In the genomic region with DNA sequence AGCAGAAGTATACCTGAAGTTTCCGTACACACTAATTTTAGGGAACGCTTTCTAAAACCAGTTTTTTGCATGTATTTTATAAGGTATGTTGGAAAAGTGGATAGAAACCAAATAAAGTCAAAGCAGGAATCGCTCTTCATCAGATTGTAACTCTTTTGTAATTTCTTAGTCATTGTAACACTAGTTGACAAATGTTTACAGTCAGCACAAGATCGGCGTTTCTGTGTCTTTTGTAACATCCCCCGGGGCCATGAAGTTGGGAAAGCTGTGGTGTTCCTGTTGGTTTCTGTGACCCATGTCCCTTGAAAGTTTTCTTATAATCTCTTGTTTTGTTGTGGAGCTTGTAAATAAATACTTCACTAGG, we compare ENCODE assay signal across 1 cellular context.
TF ChIP-seq lines count a peak whose summit lies in the region.

No MANE protein-coding gene starts in this region.

TF ChIP-seq in K562, 482 proteins besides CTCF, POLR2A, EP300 and RAD21 (continued from another document and continues in another):
- TF ChIP-seq, protein P1, sequence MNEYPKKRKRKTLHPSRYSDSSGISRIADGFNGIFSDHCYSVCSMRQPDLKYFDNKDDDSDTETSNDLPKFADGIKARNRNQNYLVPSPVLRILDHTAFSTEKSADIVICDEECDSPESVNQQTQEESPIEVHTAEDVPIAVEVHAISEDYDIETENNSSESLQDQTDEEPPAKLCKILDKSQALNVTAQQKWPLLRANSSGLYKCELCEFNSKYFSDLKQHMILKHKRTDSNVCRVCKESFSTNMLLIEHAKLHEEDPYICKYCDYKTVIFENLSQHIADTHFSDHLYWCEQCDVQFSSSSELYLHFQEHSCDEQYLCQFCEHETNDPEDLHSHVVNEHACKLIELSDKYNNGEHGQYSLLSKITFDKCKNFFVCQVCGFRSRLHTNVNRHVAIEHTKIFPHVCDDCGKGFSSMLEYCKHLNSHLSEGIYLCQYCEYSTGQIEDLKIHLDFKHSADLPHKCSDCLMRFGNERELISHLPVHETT (CRISPR knock-in tag; conservative IDR thresholded peaks at IDR 0.05 in 1 of 2, IDR thresholded peaks at IDR 0.05 in 1 of 2): no peak
- TF ChIP-seq ZNF140 (CRISPR knock-in tag; IDR thresholded peaks at IDR 0.05) (no peak), GABPB1 (CRISPR knock-in tag; IDR thresholded peaks at IDR 0.05) (no peak), NFRKB (IDR thresholded peaks at IDR 0.05; ENCODE audit: low read depth) (peak; percentile 21; the same call in 1 of the 2 replicates), MAFG (tag; conservative IDR thresholded peaks at IDR 0.05) (0 out of 2 replicates have a peak, but pooled peaks have one; percentile 7), U2AF2 (optimal IDR thresholded peaks at IDR 0.05; ENCODE audit: low read depth, low read length) (no peak), GABPA (tag; conservative IDR thresholded peaks at IDR 0.05; ENCODE audit: low read depth) (0 out of 2 replicates have a peak, but pooled peaks have one; percentile 5), ZEB2 (IDR thresholded peaks at IDR 0.05) (no peak), ZNF324 (CRISPR knock-in tag; IDR thresholded peaks at IDR 0.05) (no peak), ZNF76 (CRISPR knock-in tag; IDR thresholded peaks at IDR 0.05; ENCODE audit: borderline replicate concordance) (no peak), PTRF (tag; IDR thresholded peaks at IDR 0.05) (no peak), TGIF2 (CRISPR knock-in tag; IDR thresholded peaks at IDR 0.05) (0 out of 2 replicates have a peak, but pooled peaks have one; percentile 9), ZNF589 (CRISPR knock-in tag; IDR thresholded peaks at IDR 0.05; ENCODE audit: low read depth) (0 out of 2 replicates have a peak, but pooled peaks have one; percentile 34), ZBTB8A (IDR thresholded peaks at IDR 0.05; ENCODE audit: partially characterized antibody) (no peak), ZNF354B (CRISPR knock-in tag; IDR thresholded peaks at IDR 0.05) (no peak), C11orf30 (IDR thresholded peaks at IDR 0.05; ENCODE audit: low read depth) (peak; percentile 35; the same call in 1 of the 2 replicates), MCM2 (IDR thresholded peaks at IDR 0.05; ENCODE audit: low read depth) (no peak), TAF7 (tag; IDR thresholded peaks at IDR 0.05) (peak; percentile 57; the same call in 1 of the 2 replicates), NFIC (IDR thresholded peaks at IDR 0.05) (no peak), MTF1 (CRISPR knock-in tag; IDR thresholded peaks at IDR 0.05; ENCODE audit: borderline replicate concordance) (no peak), HNRNPK (IDR thresholded peaks at IDR 0.05; ENCODE audit: low read depth, low read length, poor library complexity, severe bottlenecking) (no peak), SMC3 (conservative IDR thresholded peaks at IDR 0.05; ENCODE audit: insufficient read depth, low read depth, low read length) (no peak), STAT5A (IDR thresholded peaks at IDR 0.05; ENCODE audit: borderline replicate concordance, low read length) (no peak), GATAD2B (IDR thresholded peaks at IDR 0.05; ENCODE audit: borderline replicate concordance) (0 out of 2 replicates have a peak, but pooled peaks have one; percentile 10), DPF2 (IDR thresholded peaks at IDR 0.05) (no peak; the same call in 1 of the 2 replicates), YY1 (IDR thresholded peaks at IDR 0.05; ENCODE audit: borderline replicate concordance in 1 of 3, control insufficient read depth in 1 of 3, extremely low read depth in 1 of 3, insufficient read depth in 3 of 3, insufficient read length in 1 of 3, insufficient replicate concordance in 2 of 3, low read depth in 1 of 3, low read length in 2 of 3) (peak in 2 of 3 experiments; percentile 4 to 25), ZNF408 (CRISPR knock-in tag; IDR thresholded peaks at IDR 0.05; ENCODE audit: low read depth) (no peak), CEBPB (tag; IDR thresholded peaks at IDR 0.05) (peak; percentile 61; the same call in 1 of the 2 replicates), RBBP5 (IDR thresholded peaks at IDR 0.05; ENCODE audit: borderline replicate concordance, insufficient read depth, low read length, poor library complexity, severe bottlenecking) (no peak), CHD4 (IDR thresholded peaks at IDR 0.05; ENCODE audit: insufficient read depth, insufficient replicate concordance, low read depth, low read length, poor library complexity, severe bottlenecking) (no peak), MXI1 (IDR thresholded peaks at IDR 0.05; ENCODE audit: low read depth, low read length) (no peak), ZC3H11A (IDR thresholded peaks at IDR 0.05; ENCODE audit: low read depth, low read length) (no peak), ZKSCAN8 (CRISPR knock-in tag; IDR thresholded peaks at IDR 0.05) (no peak), MAFF (IDR thresholded peaks at IDR 0.05; ENCODE audit: low read length) (peak; percentile 24; the same call in 1 of the 2 replicates), KAT8 (IDR thresholded peaks at IDR 0.05; ENCODE audit: low read depth) (no peak)
- TF ChIP-seq, protein P2, sequence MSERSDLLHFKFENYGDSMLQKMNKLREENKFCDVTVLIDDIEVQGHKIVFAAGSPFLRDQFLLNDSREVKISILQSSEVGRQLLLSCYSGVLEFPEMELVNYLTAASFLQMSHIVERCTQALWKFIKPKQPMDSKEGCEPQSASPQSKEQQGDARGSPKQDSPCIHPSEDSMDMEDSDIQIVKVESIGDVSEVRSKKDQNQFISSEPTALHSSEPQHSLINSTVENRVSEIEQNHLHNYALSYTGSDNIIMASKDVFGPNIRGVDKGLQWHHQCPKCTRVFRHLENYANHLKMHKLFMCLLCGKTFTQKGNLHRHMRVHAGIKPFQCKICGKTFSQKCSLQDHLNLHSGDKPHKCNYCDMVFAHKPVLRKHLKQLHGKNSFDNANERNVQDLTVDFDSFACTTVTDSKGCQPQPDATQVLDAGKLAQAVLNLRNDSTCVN (CRISPR knock-in tag; IDR thresholded peaks at IDR 0.05): no peak
- TF ChIP-seq, protein P3, sequence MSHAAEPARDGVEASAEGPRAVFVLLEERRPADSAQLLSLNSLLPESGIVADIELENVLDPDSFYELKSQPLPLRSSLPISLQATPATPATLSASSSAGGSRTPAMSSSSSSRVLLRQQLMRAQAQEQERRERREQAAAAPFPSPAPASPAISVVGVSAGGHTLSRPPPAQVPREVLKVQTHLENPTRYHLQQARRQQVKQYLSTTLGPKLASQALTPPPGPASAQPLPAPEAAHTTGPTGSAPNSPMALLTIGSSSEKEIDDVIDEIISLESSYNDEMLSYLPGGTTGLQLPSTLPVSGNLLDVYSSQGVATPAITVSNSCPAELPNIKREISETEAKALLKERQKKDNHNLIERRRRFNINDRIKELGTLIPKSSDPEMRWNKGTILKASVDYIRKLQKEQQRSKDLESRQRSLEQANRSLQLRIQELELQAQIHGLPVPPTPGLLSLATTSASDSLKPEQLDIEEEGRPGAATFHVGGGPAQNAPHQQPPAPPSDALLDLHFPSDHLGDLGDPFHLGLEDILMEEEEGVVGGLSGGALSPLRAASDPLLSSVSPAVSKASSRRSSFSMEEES (CRISPR knock-in tag; IDR thresholded peaks at IDR 0.05): no peak
- TF ChIP-seq, protein P4, sequence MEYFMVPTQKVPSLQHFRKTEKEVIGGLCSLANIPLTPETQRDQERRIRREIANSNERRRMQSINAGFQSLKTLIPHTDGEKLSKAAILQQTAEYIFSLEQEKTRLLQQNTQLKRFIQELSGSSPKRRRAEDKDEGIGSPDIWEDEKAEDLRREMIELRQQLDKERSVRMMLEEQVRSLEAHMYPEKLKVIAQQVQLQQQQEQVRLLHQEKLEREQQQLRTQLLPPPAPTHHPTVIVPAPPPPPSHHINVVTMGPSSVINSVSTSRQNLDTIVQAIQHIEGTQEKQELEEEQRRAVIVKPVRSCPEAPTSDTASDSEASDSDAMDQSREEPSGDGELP (CRISPR knock-in tag; IDR thresholded peaks at IDR 0.05; ENCODE audit: borderline replicate concordance): no peak
- TF ChIP-seq, protein P5, sequence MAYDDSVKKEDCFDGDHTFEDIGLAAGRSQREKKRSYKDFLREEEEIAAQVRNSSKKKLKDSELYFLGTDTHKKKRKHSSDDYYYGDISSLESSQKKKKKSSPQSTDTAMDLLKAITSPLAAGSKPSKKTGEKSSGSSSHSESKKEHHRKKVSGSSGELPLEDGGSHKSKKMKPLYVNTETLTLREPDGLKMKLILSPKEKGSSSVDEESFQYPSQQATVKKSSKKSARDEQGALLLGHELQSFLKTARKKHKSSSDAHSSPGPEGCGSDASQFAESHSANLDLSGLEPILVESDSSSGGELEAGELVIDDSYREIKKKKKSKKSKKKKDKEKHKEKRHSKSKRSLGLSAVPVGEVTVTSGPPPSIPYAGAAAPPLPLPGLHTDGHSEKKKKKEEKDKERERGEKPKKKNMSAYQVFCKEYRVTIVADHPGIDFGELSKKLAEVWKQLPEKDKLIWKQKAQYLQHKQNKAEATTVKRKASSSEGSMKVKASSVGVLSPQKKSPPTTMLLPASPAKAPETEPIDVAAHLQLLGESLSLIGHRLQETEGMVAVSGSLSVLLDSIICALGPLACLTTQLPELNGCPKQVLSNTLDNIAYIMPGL (CRISPR knock-in tag; IDR thresholded peaks at IDR 0.05): no peak
- TF ChIP-seq, protein P6, sequence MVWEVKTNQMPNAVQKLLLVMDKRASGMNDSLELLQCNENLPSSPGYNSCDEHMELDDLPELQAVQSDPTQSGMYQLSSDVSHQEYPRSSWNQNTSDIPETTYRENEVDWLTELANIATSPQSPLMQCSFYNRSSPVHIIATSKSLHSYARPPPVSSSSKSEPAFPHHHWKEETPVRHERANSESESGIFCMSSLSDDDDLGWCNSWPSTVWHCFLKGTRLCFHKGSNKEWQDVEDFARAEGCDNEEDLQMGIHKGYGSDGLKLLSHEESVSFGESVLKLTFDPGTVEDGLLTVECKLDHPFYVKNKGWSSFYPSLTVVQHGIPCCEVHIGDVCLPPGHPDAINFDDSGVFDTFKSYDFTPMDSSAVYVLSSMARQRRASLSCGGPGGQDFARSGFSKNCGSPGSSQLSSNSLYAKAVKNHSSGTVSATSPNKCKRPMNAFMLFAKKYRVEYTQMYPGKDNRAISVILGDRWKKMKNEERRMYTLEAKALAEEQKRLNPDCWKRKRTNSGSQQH (CRISPR knock-in tag; IDR thresholded peaks at IDR 0.05): no peak
- TF ChIP-seq, protein P7, sequence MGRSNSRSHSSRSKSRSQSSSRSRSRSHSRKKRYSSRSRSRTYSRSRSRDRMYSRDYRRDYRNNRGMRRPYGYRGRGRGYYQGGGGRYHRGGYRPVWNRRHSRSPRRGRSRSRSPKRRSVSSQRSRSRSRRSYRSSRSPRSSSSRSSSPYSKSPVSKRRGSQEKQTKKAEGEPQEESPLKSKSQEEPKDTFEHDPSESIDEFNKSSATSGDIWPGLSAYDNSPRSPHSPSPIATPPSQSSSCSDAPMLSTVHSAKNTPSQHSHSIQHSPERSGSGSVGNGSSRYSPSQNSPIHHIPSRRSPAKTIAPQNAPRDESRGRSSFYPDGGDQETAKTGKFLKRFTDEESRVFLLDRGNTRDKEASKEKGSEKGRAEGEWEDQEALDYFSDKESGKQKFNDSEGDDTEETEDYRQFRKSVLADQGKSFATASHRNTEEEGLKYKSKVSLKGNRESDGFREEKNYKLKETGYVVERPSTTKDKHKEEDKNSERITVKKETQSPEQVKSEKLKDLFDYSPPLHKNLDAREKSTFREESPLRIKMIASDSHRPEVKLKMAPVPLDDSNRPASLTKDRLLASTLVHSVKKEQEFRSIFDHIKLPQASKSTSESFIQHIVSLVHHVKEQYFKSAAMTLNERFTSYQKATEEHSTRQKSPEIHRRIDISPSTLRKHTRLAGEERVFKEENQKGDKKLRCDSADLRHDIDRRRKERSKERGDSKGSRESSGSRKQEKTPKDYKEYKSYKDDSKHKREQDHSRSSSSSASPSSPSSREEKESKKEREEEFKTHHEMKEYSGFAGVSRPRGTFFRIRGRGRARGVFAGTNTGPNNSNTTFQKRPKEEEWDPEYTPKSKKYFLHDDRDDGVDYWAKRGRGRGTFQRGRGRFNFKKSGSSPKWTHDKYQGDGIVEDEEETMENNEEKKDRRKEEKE (IDR thresholded peaks at IDR 0.05; ENCODE audit: borderline replicate concordance in 1 of 2, control insufficient read depth in 1 of 2, low read depth in 2 of 2, low read length in 1 of 2): no peak
- TF ChIP-seq, protein P8, sequence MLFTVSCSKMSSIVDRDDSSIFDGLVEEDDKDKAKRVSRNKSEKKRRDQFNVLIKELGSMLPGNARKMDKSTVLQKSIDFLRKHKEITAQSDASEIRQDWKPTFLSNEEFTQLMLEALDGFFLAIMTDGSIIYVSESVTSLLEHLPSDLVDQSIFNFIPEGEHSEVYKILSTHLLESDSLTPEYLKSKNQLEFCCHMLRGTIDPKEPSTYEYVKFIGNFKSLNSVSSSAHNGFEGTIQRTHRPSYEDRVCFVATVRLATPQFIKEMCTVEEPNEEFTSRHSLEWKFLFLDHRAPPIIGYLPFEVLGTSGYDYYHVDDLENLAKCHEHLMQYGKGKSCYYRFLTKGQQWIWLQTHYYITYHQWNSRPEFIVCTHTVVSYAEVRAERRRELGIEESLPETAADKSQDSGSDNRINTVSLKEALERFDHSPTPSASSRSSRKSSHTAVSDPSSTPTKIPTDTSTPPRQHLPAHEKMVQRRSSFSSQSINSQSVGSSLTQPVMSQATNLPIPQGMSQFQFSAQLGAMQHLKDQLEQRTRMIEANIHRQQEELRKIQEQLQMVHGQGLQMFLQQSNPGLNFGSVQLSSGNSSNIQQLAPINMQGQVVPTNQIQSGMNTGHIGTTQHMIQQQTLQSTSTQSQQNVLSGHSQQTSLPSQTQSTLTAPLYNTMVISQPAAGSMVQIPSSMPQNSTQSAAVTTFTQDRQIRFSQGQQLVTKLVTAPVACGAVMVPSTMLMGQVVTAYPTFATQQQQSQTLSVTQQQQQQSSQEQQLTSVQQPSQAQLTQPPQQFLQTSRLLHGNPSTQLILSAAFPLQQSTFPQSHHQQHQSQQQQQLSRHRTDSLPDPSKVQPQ (CRISPR knock-in tag; IDR thresholded peaks at IDR 0.05; ENCODE audit: borderline replicate concordance): no peak
- TF ChIP-seq, protein P9, sequence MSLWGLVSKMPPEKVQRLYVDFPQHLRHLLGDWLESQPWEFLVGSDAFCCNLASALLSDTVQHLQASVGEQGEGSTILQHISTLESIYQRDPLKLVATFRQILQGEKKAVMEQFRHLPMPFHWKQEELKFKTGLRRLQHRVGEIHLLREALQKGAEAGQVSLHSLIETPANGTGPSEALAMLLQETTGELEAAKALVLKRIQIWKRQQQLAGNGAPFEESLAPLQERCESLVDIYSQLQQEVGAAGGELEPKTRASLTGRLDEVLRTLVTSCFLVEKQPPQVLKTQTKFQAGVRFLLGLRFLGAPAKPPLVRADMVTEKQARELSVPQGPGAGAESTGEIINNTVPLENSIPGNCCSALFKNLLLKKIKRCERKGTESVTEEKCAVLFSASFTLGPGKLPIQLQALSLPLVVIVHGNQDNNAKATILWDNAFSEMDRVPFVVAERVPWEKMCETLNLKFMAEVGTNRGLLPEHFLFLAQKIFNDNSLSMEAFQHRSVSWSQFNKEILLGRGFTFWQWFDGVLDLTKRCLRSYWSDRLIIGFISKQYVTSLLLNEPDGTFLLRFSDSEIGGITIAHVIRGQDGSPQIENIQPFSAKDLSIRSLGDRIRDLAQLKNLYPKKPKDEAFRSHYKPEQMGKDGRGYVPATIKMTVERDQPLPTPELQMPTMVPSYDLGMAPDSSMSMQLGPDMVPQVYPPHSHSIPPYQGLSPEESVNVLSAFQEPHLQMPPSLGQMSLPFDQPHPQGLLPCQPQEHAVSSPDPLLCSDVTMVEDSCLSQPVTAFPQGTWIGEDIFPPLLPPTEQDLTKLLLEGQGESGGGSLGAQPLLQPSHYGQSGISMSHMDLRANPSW (CRISPR knock-in tag; IDR thresholded peaks at IDR 0.05): no peak
